In the genomic region with DNA sequence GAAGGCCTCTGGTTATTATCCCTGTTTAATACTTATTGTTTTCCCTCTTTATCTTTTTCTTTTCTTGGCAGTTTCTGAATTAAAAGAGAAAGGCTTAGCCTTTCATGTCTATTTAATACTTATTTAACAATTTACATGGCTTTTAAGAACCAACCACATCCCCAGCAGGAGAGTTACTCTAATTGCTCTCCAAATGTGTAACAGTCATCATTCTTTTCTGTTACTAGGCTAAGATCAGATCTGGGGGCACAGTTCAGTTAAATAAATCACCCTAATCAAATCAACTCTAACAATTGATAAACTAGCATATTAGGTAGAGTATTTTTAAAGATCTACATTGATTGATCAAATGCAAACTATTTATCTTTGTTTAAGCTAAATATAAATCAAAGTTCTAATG, we compare ENCODE assay signal across 26 cellular contexts.
"Had no signal": no experiment of that assay in that cellular context is flagged by ENCODE, and none has a peak within 500 bp of the region (broad histone marks: within the 10 kb centered on the region; RNA-seq: fewer than 3 reads in every experiment).

No MANE protein-coding gene starts in this region.

- H3K4me1 ChIP-seq: gastrocnemius medialis, upper lobe of right lung had no signal

- H3K4me3 ChIP-seq: cardiac muscle cell, coronary artery, dorsolateral prefrontal cortex, gastrocnemius medialis, left lung, lower lobe of right lung, skin epidermis, upper lobe of right lung had no signal

- H3K27me3 ChIP-seq: cardiac muscle cell, gastrocnemius medialis, left lung, upper lobe of right lung had no signal

- DNase-seq: activated B cell treated with CpG ODN at 0.5 μM for 24 hours; activated CD4-positive, alpha-beta T cell treated with anti-CD3 and anti-CD28 coated beads for 36 hours; activated naive CD4-positive, alpha-beta T cell treated with Interleukin-2 at 50 U/mL for 16 hours; activated T-cell treated with anti-CD3 and anti-CD28 coated beads for 4 hours; activated T-cell treated with anti-CD3 and anti-CD28 coated beads, Interleukin-2, amount 50 U/mL, for 72 hours; aorta; dorsolateral prefrontal cortex; effector memory CD8-positive, alpha-beta T cell; erythroblast; gastrocnemius medialis; glutamatergic neuron; left lung; lower lobe of right lung; mesendoderm; posterior cingulate gyrus; stimulated activated CD4-positive, alpha-beta T cell treated with anti-CD3 and anti-CD28 coated beads, Interleukin-1b, Interleukin-23, amount 100 ng/mL, for 48 hours; stimulated activated CD4-positive, alpha-beta T cell treated with anti-CD3 and anti-CD28 coated beads, Interleukin-4, amount 100 ng/mL, for 4 hours; stimulated activated CD8-positive, alpha-beta memory T cell treated with anti-CD3 and anti-CD28 coated beads, Interleukin-4, amount 100 ng/mL, for 48 hours; stimulated activated naive CD8-positive, alpha-beta T cell treated with anti-CD3 and anti-CD28 coated beads, Interleukin-15, amount 100 ng/mL, for 72 hours; T-cell; upper lobe of right lung had no signal

- H3K36me3 ChIP-seq: cardiac muscle cell, gastrocnemius medialis, left lung, lower lobe of right lung, upper lobe of right lung had no signal

- H3K27ac ChIP-seq: cardiac muscle cell, coronary artery, dorsolateral prefrontal cortex, gastrocnemius medialis, lower lobe of right lung, upper lobe of right lung had no signal

- H3K9me3 ChIP-seq: gastrocnemius medialis, left lung, lower lobe of right lung, upper lobe of right lung had no signal

- ATAC-seq: activated CD4-positive, alpha-beta T cell treated with anti-CD3 and anti-CD28 coated beads for 36 hours; activated T-cell treated with anti-CD3 and anti-CD28 coated beads, Interleukin-2, amount 50 U/mL, for 72 hours; effector memory CD8-positive, alpha-beta T cell; gastrocnemius medialis; natural killer cell treated with Interleukin-12 subunit alpha and Interleukin-12 subunit beta and Interleukin-15 and Interleukin-18, amount 100 ng/mL, for 72 hours; stimulated activated memory B cell treated with anti-CD40 and anti-IgM and Interleukin-4, amounts not matched to agents 10 μg/mL and 1 μg/mL and 100 μg/mL, for 72 hours; stimulated activated naive CD8-positive, alpha-beta T cell treated with anti-CD3 and anti-CD28 coated beads, Interleukin-15, amount 100 ng/mL, for 72 hours; T-cell had no signal
